In the genomic region with DNA sequence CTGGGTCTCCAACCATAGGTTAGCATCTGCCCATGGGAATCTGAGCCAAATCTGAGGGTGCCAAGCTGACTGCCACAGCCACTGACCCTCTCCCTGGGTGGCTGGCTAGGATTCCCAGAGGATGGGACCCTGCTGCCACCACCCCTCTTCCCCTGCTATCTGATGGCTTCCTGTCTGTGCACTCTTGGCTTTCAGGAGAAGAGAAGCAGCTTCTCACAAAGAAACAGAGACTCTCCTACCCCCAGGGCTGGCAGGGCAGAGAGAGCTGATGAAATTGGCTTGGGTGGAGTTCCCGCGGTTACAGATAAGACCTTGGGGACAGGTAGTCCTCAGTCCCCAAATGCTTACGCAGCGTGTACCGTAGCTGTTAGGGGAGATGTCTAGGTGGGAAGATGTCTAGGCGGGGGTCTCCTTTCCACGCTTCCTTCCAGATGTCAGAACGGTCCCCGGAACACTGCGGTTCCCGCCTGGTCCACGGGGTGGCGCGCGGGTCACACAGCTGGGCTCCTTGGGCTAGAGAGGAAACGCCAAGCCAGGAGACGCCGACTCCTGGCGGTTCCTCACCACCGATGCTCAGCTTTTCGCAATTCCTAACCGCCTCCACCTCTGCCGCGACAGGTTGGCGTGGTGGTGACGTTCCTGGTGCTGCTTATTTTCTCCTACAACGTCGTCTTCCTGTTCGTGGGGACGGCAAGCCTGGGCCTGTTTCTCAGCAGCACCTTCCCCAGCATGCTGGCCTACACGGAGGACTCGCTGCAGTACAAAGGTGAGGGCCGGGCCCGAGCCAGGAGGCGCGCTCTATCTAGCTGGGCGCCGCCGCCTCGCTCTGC, we compare ENCODE assay signal across 8 cellular contexts. TPM values are rescaled to one million over a fixed set of nuclear protein-coding genes. Genes with fewer than 3 reads are reported as not detected.
DNase-seq lines count a peak whose midpoint lies in the region; ATAC-seq, FAIRE-seq and TF ChIP-seq lines count a peak whose summit lies in the region.

No MANE protein-coding gene starts in this region.

- TF ChIP-seq RAD21 in Ishikawa (IDR thresholded peaks at IDR 0.05; ENCODE audit: low read depth): peak; percentile 97

- ATAC-seq in GM21528 (IDR thresholded peaks at IDR 0.05; ENCODE audit: low FRiP score, unreplicated experiment): peak; percentile 71

- H3K4me3 ChIP-seq in esophagus (ENCODE audit: low read depth in 1 of 2, low read length in 2 of 2): peak overlapping the region in 1 of 2 donors; percentile 34
- peak overlapping the region; percentile 46 to 66 for H3K4me3 ChIP-seq in muscle layer of colon (ENCODE audit: low read depth in 1 of 2, low read length in 2 of 2)

- no peak overlapping the region for H3K9ac ChIP-seq in muscle layer of colon (ENCODE audit: low read length)

- WGBS in esophagus, 2 donors: 1 to 3% methylated on average over 36 to 40 of the region's 40 CpGs

- H3K4me1 ChIP-seq in esophagus (ENCODE audit: control insufficient read depth in 2 of 2, insufficient read depth in 2 of 2, low read length in 1 of 2) (peaks cover 2 to 4% of the 10 kb centered on the region in 2 donors), muscle layer of colon (ENCODE audit: insufficient read depth, low read length) (peaks cover 5% of the 10 kb centered on the region)

- TF ChIP-seq CTCF in D721Med (IDR thresholded peaks at IDR 0.05; ENCODE audit: insufficient read depth, missing control alignments): peak; percentile 100

- TF ChIP-seq EP300 in Ishikawa (IDR thresholded peaks at IDR 0.05; ENCODE audit: borderline replicate concordance): no peak

- H3K27ac ChIP-seq in esophagus (ENCODE audit: low read depth in 2 of 2, low read length in 1 of 2) (peak overlapping the region; percentile 28 to 49), muscle layer of colon (ENCODE audit: low read depth, low read length) (no peak overlapping the region)

- peak; percentile 89 for DNase-seq in D721Med (ENCODE audit: insufficient read length, low spot score)
- DNase-seq in OCI-M1 (lab: John Stamatoyannopoulos, UW): peak; percentile 92
- DNase-seq in activated T-cell treated with anti-CD3 and anti-CD28 coated beads for 48 hours (ENCODE audit: low read depth): peak; percentile 90
- peak; percentile 84 to 85 for DNase-seq in stimulated activated CD8-positive, alpha-beta memory T cell treated with anti-CD3 and anti-CD28 coated beads, Interleukin-7, amount 100 ng/mL, for 1 hour (ENCODE audit: low read depth in 2 of 2)

- no peaks in the 10 kb centered on the region for H3K36me3 ChIP-seq in esophagus (ENCODE audit: control insufficient read depth in 2 of 2, insufficient read depth in 2 of 2, low read length in 1 of 2)
- no peaks in the 10 kb centered on the region for H3K36me3 ChIP-seq in muscle layer of colon (ENCODE audit: insufficient read depth, low read length)

- H3K9me3 ChIP-seq in esophagus (ENCODE audit: control insufficient read depth in 2 of 2, insufficient read depth in 1 of 2, low read depth in 1 of 2, low read length in 1 of 2) (no peaks in the 10 kb centered on the region), muscle layer of colon (ENCODE audit: low read length) (no peaks in the 10 kb centered on the region)

- H3K27me3 ChIP-seq in esophagus (ENCODE audit: control insufficient read depth in 1 of 2, insufficient read depth in 2 of 2, low read length in 2 of 2) (no peaks in the 10 kb centered on the region), muscle layer of colon (ENCODE audit: control insufficient read depth in 1 of 2, insufficient read depth in 2 of 2, low read length in 2 of 2) (no peaks in the 10 kb centered on the region)

- no peak for FAIRE-seq in D721Med (lab: Jason Lieb, UNC)

TF ChIP-seq in Ishikawa, 13 proteins besides CTCF, POLR2A, EP300 and RAD21:
- TF ChIP-seq TCF12 (IDR thresholded peaks at IDR 0.05; ENCODE audit: low read depth) (no peak), TAF1 (IDR thresholded peaks at IDR 0.05; ENCODE audit: low read depth) (no peak), NFIC (IDR thresholded peaks at IDR 0.05) (no peak), ZBTB7A (IDR thresholded peaks at IDR 0.05; ENCODE audit: low read depth) (no peak), CEBPB (IDR thresholded peaks at IDR 0.05) (peak; percentile 61)
- TF ChIP-seq, protein P1, sequence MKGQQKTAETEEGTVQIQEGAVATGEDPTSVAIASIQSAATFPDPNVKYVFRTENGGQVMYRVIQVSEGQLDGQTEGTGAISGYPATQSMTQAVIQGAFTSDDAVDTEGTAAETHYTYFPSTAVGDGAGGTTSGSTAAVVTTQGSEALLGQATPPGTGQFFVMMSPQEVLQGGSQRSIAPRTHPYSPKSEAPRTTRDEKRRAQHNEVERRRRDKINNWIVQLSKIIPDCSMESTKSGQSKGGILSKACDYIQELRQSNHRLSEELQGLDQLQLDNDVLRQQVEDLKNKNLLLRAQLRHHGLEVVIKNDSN (IDR thresholded peaks at IDR 0.05): no peak
- TF ChIP-seq, protein P2, sequence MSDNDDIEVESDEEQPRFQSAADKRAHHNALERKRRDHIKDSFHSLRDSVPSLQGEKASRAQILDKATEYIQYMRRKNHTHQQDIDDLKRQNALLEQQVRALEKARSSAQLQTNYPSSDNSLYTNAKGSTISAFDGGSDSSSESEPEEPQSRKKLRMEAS (IDR thresholded peaks at IDR 0.05): peak; percentile 45; the same call in 1 of the 2 replicates

RNA-seq across cellular contexts. Expression of gene ELK4, which starts 40.1 kb away (rescaled TPM):
- 1 to 10 TPM; 4.0 to 4.2 TPM for polyA plus RNA-seq in esophagus
